In genomic region chr2:75870133-75870532, GRCh38 we compare ENCODE assay signal across 19 cellular contexts.
DNase-seq lines count a peak whose midpoint lies in the region; ATAC-seq, FAIRE-seq and TF ChIP-seq lines count a peak whose summit lies in the region.
"Had no signal": no experiment of that assay in that cellular context is flagged by ENCODE, and none has a peak within 500 bp of the region (broad histone marks: within the 10 kb centered on the region; RNA-seq: fewer than 3 reads in every experiment).

No MANE protein-coding gene starts in this region.

- no peak overlapping the region for H3K56ac ChIP-seq in H1 (replicated peaks; ENCODE audit: insufficient read length, low read depth, low read length)

- peak in 1 of 2 experiments; percentile 75; a peak in 1 of 3 replicates for TF ChIP-seq EP300 in H1 (IDR thresholded peaks at IDR 0.05; ENCODE audit: borderline replicate concordance in 1 of 2, low read depth in 2 of 2, low read length in 2 of 2)

- no peak overlapping the region for H2BK20ac ChIP-seq in H1 (ENCODE audit: low read length)

- no peak overlapping the region for H2AFZ ChIP-seq in H1 (ENCODE audit: low read length)

- H3K9ac ChIP-seq in HUES64 (ENCODE audit: low read depth, low read length) (no peak overlapping the region), H1 (replicated peaks in 1 of 4; ENCODE audit: extremely low read depth in 1 of 4, low read depth in 3 of 4, low read length in 3 of 4) (no peak overlapping the region)

- no peak overlapping the region for H2BK5ac ChIP-seq in H1 (ENCODE audit: low read depth, low read length)

- POLR2A ChIA-PET in H1 (lab: Charles Lee; ENCODE audit: partially characterized antibody), result interaction anchor here (1.4 kb wide), 1 partner anchor 159 kb away, joined by 3 read pairs; the partner anchor contains the start of gene GCFC2

- no peak overlapping the region for H3K14ac ChIP-seq in H1 (ENCODE audit: insufficient read length)

- H3K23me2 ChIP-seq in H1 (ENCODE audit: low read depth, low read length), result no peaks in the 10 kb centered on the region

- H3K9me3 ChIP-seq in HUES64 (ENCODE audit: insufficient read depth, low read depth, low read length), result no peaks in the 10 kb centered on the region
- peaks cover 0 to 4% of the 10 kb centered on the region in 2 experiments; a peak in 1 of 4 replicates for H3K9me3 ChIP-seq in H1 (ENCODE audit: insufficient read depth in 2 of 2, low read depth in 1 of 2, low read length in 1 of 2)
- H3K9me3 ChIP-seq in lower lobe of right lung, result no peaks in the 10 kb centered on the region
- H3K9me3 ChIP-seq: HAP-1, SJSA1 had no signal

- H2AK5ac ChIP-seq in H1 (ENCODE audit: low read depth, low read length), result no peak overlapping the region

- TF ChIP-seq POLR2A in H1 (IDR thresholded peaks at IDR 0.05; ENCODE audit: control extremely low read depth in 1 of 2, low read depth in 2 of 2, low read length in 2 of 2), result no peak

- H3K36me3 ChIP-seq in HUES64 (ENCODE audit: insufficient read depth, low read length) (no peaks in the 10 kb centered on the region), H1 (ENCODE audit: control insufficient read depth in 2 of 4, insufficient read depth in 4 of 4, low read length in 3 of 4) (no peaks in the 10 kb centered on the region), lower lobe of right lung (no peaks in the 10 kb centered on the region)
- H3K36me3 ChIP-seq: HAP-1, SJSA1 had no signal

- peaks cover 0 to 4% of the 10 kb centered on the region in 2 experiments for H4K20me1 ChIP-seq in H1 (replicated peaks in 1 of 2; ENCODE audit: control insufficient read depth in 1 of 2, insufficient read depth in 2 of 2, low read length in 2 of 2)

- TF ChIP-seq RAD21 in H1 (IDR thresholded peaks at IDR 0.05 in 1 of 2, conservative IDR thresholded peaks at IDR 0.05 in 1 of 2; ENCODE audit: low read depth in 2 of 2, low read length in 2 of 2), result no peak

- CTCF ChIA-PET in H1 (lab: Charles Lee; ENCODE audit: partially characterized antibody), result interaction anchor here (0.9 to 1.0 kb wide), 2 partner anchors 11 to 27 kb away, joined by 3 to 4 read pairs; no protein-coding TSS in a partner anchor

- H3K23ac ChIP-seq in H1 (ENCODE audit: insufficient read length), result no peak overlapping the region

- H3K27me3 ChIP-seq in HUES64 (ENCODE audit: insufficient read depth, low read length), result peaks cover 70% of the 10 kb centered on the region
- peaks cover 10 to 47% (median 40%) of the 10 kb centered on the region in 4 experiments for H3K27me3 ChIP-seq in H1 (replicated peaks in 1 of 4; ENCODE audit: control insufficient read depth in 3 of 4, extremely low read depth in 1 of 4, insufficient read depth in 3 of 4, low read length in 3 of 4)
- H3K27me3 ChIP-seq in lower lobe of right lung (ENCODE audit: low read depth), result no peaks in the 10 kb centered on the region
- H3K27me3 ChIP-seq: SJSA1 had no signal

- no peak overlapping the region for H3K18ac ChIP-seq in H1 (ENCODE audit: extremely low read depth, low read length)

- no peaks in the 10 kb centered on the region for H3K79me2 ChIP-seq in H1 (ENCODE audit: control insufficient read depth in 1 of 2, insufficient read depth in 2 of 2, low read length in 2 of 2)

- H3K27ac ChIP-seq in HUES64 (ENCODE audit: low read depth, low read length), result peak overlapping the region; percentile 39; the same call in 1 of the 2 replicates
- no peak overlapping the region for H3K27ac ChIP-seq in H1 (ENCODE audit: low read depth, low read length)
- H3K27ac ChIP-seq in lower lobe of right lung, result no peak overlapping the region
- H3K27ac ChIP-seq: SJSA1 had no signal

- TF ChIP-seq CTCF in H1 (IDR thresholded peaks at IDR 0.05; ENCODE audit: control extremely low read depth in 1 of 3, insufficient read depth in 1 of 3, low read depth in 1 of 3, low read length in 3 of 3) (no peak), lower lobe of right lung (IDR thresholded peaks at IDR 0.05) (no peak)

- H2BK12ac ChIP-seq in H1 (ENCODE audit: low read depth, low read length), result no peak overlapping the region

- 6% methylated on average over 4 of the region's 4 CpGs for WGBS in HUES64
- 4% methylated on average over 4 of the region's 4 CpGs; no CpG with 5 or more reads in 1 of the 2 experiments for WGBS in H1 (ENCODE audit: extremely low coverage in 1 of 2, insufficient coverage in 1 of 2, insufficient read length in 1 of 2, insufficient replicate concordance in 2 of 2, low coverage in 1 of 2, low lambda C conversion rate in 2 of 2, missing lambda C conversion rate in 1 of 2), 2 experiments

- H3K4me2 ChIP-seq in H1 (ENCODE audit: insufficient read depth in 1 of 2, low read depth in 2 of 2, low read length in 2 of 2), result peak overlapping the region; percentile 33 to 38; a peak in 1 of 4 replicates

- no peaks in the 10 kb centered on the region for H3K79me1 ChIP-seq in H1 (ENCODE audit: low read depth, low read length)

- no peak overlapping the region for H2BK15ac ChIP-seq in H1 (ENCODE audit: low read length)

- no peak overlapping the region for H4K8ac ChIP-seq in H1 (ENCODE audit: extremely low read depth, insufficient read depth, low read length)

- H3K4ac ChIP-seq in H1 (replicated peaks; ENCODE audit: insufficient read length, low read depth, low read length), result no peak overlapping the region

- ATAC-seq in GM18511 (IDR thresholded peaks at IDR 0.05; ENCODE audit: unreplicated experiment) (no peak), lower lobe of right lung (no peak)

- intact Hi-C loops in lower lobe of right lung (cut with DNase I), result no loop called here

- H4K5ac ChIP-seq in H1 (ENCODE audit: insufficient read length, low read depth, low read length), result no peak overlapping the region

- H3K4me1 ChIP-seq in HUES64 (ENCODE audit: insufficient read depth, low read length) (peaks cover 27% of the 10 kb centered on the region), H1 (replicated peaks in 1 of 4; ENCODE audit: control insufficient read depth in 3 of 4, insufficient read depth in 4 of 4, low read length in 3 of 4) (peaks cover 0 to 7% (median 3%) of the 10 kb centered on the region in 4 experiments; a peak in 4 of 7 replicates), lower lobe of right lung (no peaks in the 10 kb centered on the region)
- H3K4me1 ChIP-seq: SJSA1 had no signal

- DNase-seq in H1 (ENCODE audit: low read depth in 1 of 2, low spot score in 2 of 2), result peak in 1 of 2 experiments; percentile 43
- DNase-seq in iPS-NIHi7 (ENCODE audit: extremely low spot score), result peak; percentile 43
- no peak for DNase-seq in stimulated activated CD4-positive, alpha-beta T cell treated with anti-CD3 and anti-CD28 coated beads, Interleukin-4, amount 100 ng/mL, for 24 hours
- DNase-seq in central memory CD4-positive, alpha-beta T cell, result no peak
- no peak for DNase-seq in lower lobe of right lung
- DNase-seq: ACHN; C1 segment of cervical spinal cord; CD8-positive, alpha-beta memory T cell; KBM-7; MV-4-11; NCI-H187; NCI-H2107; NCI-H345; NCI-H524 treated with DMSO at 0.1 percent for 48 hours had no signal

- no peak overlapping the region for H2BK120ac ChIP-seq in H1 (replicated peaks; ENCODE audit: low read depth, low read length)

- no peak overlapping the region for H4K91ac ChIP-seq in H1 (replicated peaks; ENCODE audit: insufficient read length, low read length)

- H3K4me3 ChIP-seq in HUES64 (ENCODE audit: low read length) (no peak overlapping the region), H1 (ENCODE audit: extremely low read depth in 1 of 4, insufficient read depth in 2 of 4, low read depth in 3 of 4, low read length in 4 of 4) (peak overlapping the region in 1 of 4 experiments; percentile 14; a peak in 1 of 8 replicates), lower lobe of right lung (no peak overlapping the region)
- H3K4me3 ChIP-seq: HAP-1, SJSA1 had no signal

- peak; percentile 32 for FAIRE-seq in H1 (lab: Jason Lieb, UNC)
- FAIRE-seq: D721Med had no signal

TF ChIP-seq in H1, 55 proteins besides CTCF, POLR2A, EP300 and RAD21 (continues in another document):
- TF ChIP-seq HDAC2 (IDR thresholded peaks at IDR 0.05; ENCODE audit: borderline replicate concordance in 1 of 2, low read depth in 2 of 2, low read length in 2 of 2) (0 out of 4 replicates have a peak, but pooled peaks of 1 of the 2 experiments have one; percentile 33), POU5F1 (IDR thresholded peaks at IDR 0.05; ENCODE audit: low read depth, low read length) (peak; percentile 85; the same call in 1 of the 2 replicates)
